2 cellular contexts compared by ENCODE assay signal in the genomic region with DNA sequence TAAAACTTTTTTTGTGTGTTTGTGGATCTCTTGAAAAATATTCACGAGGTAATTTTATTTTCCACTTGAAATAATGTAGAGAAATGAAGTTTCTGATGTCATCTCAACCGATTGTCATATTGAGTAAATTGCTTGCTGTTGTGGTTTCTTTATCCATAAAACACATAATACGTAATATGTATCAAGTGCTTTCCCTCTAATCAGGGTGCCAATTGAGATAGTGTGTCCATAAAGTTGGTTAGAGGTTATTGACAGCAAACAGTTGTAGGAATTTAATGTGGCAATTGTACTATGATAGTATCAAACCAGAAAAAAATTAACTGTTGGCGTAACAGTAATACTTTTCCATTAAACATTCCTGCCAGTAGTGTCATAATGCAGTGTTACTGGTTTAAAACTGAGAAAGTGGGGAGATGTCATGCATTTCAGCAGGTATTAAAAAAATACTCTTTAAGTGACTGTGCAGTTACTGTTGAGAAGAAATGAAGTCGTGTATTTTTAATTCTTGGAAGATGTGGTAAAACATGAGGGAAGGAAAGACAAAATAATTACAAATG.
TF ChIP-seq lines count a peak whose summit lies in the region.

No MANE protein-coding gene starts in this region.

TF ChIP-seq in GM23338, 12 proteins besides CTCF, POLR2A, EP300 and RAD21:
- no peak for TF ChIP-seq STAT1 (IDR thresholded peaks at IDR 0.05; ENCODE audit: unreplicated experiment)

TF ChIP-seq in GM12878, 131 proteins besides CTCF, POLR2A, EP300 and RAD21:
- no peak for TF ChIP-seq ASH2L (IDR thresholded peaks at IDR 0.05; ENCODE audit: borderline replicate concordance, low read depth)
- TF ChIP-seq, protein P1, sequence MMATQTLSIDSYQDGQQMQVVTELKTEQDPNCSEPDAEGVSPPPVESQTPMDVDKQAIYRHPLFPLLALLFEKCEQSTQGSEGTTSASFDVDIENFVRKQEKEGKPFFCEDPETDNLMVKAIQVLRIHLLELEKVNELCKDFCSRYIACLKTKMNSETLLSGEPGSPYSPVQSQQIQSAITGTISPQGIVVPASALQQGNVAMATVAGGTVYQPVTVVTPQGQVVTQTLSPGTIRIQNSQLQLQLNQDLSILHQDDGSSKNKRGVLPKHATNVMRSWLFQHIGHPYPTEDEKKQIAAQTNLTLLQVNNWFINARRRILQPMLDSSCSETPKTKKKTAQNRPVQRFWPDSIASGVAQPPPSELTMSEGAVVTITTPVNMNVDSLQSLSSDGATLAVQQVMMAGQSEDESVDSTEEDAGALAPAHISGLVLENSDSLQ (IDR thresholded peaks at IDR 0.05): no peak
- TF ChIP-seq YY1 (IDR thresholded peaks at IDR 0.05; ENCODE audit: low read depth, low read length): no peak
- no peak for TF ChIP-seq KLF5 (IDR thresholded peaks at IDR 0.05; ENCODE audit: partially characterized antibody)
- TF ChIP-seq EED (IDR thresholded peaks at IDR 0.05; ENCODE audit: low read depth): no peak
- TF ChIP-seq, protein P2, sequence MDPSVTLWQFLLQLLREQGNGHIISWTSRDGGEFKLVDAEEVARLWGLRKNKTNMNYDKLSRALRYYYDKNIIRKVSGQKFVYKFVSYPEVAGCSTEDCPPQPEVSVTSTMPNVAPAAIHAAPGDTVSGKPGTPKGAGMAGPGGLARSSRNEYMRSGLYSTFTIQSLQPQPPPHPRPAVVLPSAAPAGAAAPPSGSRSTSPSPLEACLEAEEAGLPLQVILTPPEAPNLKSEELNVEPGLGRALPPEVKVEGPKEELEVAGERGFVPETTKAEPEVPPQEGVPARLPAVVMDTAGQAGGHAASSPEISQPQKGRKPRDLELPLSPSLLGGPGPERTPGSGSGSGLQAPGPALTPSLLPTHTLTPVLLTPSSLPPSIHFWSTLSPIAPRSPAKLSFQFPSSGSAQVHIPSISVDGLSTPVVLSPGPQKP (IDR thresholded peaks at IDR 0.05; ENCODE audit: low read depth, low read length): no peak
- TF ChIP-seq RCOR1 (conservative IDR thresholded peaks at IDR 0.05; ENCODE audit: low read depth, low read length): no peak
